In the genomic region with DNA sequence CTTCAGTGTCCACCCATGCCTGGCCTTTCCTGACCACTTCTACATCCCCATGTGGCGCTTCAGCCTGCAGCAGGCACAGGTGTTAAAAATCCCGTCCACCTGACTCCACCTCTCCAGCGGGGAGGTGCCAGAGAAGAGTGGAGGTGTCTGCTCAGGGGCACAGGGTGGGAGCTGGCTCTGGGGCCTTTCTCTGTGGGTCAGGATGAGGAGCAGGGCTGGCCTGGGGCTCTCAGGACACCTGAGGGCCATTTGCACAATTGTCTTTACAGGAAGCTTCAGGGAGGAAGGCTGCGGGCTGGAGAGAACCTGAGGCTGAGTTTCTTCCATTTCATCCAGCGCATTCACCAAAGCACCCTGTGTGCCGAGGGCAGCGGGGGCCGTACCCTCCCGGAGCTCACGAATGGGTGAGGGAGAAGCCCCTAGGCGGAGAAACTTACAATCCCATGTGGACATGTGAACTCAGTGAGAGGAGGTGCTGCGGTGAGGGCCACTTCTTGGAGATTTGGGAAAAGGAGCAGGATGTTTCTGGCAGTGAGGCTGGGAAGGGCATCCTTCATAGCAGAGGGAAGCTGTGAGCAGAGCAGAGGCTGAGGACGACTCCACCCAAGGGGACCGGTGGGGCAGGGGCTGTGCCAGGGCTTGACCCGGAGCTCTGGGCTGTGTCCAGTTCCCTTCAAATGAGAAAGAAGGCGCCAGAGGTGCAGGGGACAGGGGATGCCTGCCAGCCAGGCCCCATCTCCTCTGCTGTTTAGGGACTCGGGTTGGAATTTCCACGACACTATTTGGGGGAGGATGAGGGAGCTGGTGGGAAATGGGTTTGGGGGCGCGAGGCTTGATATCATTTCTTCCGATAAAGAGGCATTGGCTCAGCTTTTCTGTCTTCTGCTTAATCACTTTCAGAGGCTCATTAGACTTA, we compare ENCODE assay signal across 28 cellular contexts.
"Had no signal": no experiment of that assay in that cellular context is flagged by ENCODE, and none has a peak within 500 bp of the region (broad histone marks: within the 10 kb centered on the region; RNA-seq: fewer than 3 reads in every experiment).

No MANE protein-coding gene starts in this region.

- H3K9me3 Mint-ChIP-seq: naive thymus-derived CD8-positive, alpha-beta T cell; type B pancreatic cell had no signal

- H3K4me1 ChIP-seq: left lung, lower lobe of right lung, parathyroid adenoma, testis, uterus had no signal

- H3K27ac Mint-ChIP-seq: naive thymus-derived CD8-positive, alpha-beta T cell; nephron; progenitor cell of endocrine pancreas; stimulated activated naive B cell treated with anti-CD40 and anti-IgM and Interleukin-4, amounts not matched to agents 10 μg/mL and 1 μg/mL and 100 μg/mL, for 72 hours; stimulated activated naive CD8-positive, alpha-beta T cell treated with anti-CD3 and anti-CD28 coated beads, Interleukin-15, Interleukin-2, amounts not matched to agents 100 ng/mL and 50 ng/mL, for 24 hours; type B pancreatic cell had no signal

- ATAC-seq: heart right ventricle; left cardiac atrium; left lung; lower lobe of right lung; naive thymus-derived CD8-positive, alpha-beta T cell; right lobe of liver; stimulated activated naive B cell treated with anti-CD40 and anti-IgM and Interleukin-4, amounts not matched to agents 10 μg/mL and 1 μg/mL and 100 μg/mL, for 72 hours had no signal

- H3K4me1 Mint-ChIP-seq: naive thymus-derived CD8-positive, alpha-beta T cell; stimulated activated naive B cell treated with anti-CD40 and anti-IgM and Interleukin-4, amounts not matched to agents 10 μg/mL and 1 μg/mL and 100 μg/mL, for 72 hours had no signal

- H3K36me3 ChIP-seq: heart right ventricle, left lung, lower lobe of right lung, neutrophil, right atrium auricular region, right lobe of liver, thyroid gland, uterus had no signal

- DNase-seq: heart right ventricle; islet precursor cell; kidney glomerular epithelial cell; left cardiac atrium; left lung; lower lobe of right lung; mammary epithelial cell; mesenchymal stem cell; naive thymus-derived CD8-positive, alpha-beta T cell; occipital lobe; right lobe of liver; stimulated activated CD4-positive, alpha-beta T cell treated with anti-CD3 and anti-CD28 coated beads, Interleukin-12 subunit alpha, Interleukin-12 subunit beta, amount 100 ng/mL, for 4 hours; stimulated activated CD4-positive, alpha-beta T cell treated with anti-CD3 and anti-CD28 coated beads, Interleukin-15, amount 100 ng/mL, for 24 hours; stimulated activated CD4-positive, alpha-beta T cell treated with anti-CD3 and anti-CD28 coated beads, Interleukin-2, amount 100 ng/mL, for 24 hours; stimulated activated CD4-positive, alpha-beta T cell treated with anti-CD3 and anti-CD28 coated beads, Interleukin-4, amount 100 ng/mL, for 1 hour; stimulated activated naive B cell treated with anti-CD40 and anti-IgM and Interleukin-4, amounts not matched to agents 10 μg/mL and 1 μg/mL and 100 μg/mL, for 72 hours; testis; thyroid gland; uterus had no signal

- H3K9ac ChIP-seq: parathyroid adenoma had no signal

- H3K79me2 ChIP-seq: hepatocyte, parathyroid adenoma had no signal

- H3K4me3 ChIP-seq: heart right ventricle, hepatocyte, left lung, lower lobe of right lung, right atrium auricular region, right lobe of liver, smooth muscle cell, testis, thyroid gland, uterus had no signal

- H3K27me3 Mint-ChIP-seq: stimulated activated naive CD8-positive, alpha-beta T cell treated with anti-CD3 and anti-CD28 coated beads, Interleukin-15, Interleukin-2, amounts not matched to agents 100 ng/mL and 50 ng/mL, for 24 hours had no signal

- H2AFZ ChIP-seq: hepatocyte, parathyroid adenoma had no signal

- H3K4me3 Mint-ChIP-seq: naive thymus-derived CD8-positive, alpha-beta T cell; nephron; stimulated activated naive B cell treated with anti-CD40 and anti-IgM and Interleukin-4, amounts not matched to agents 10 μg/mL and 1 μg/mL and 100 μg/mL, for 72 hours; stimulated activated naive CD8-positive, alpha-beta T cell treated with anti-CD3 and anti-CD28 coated beads, Interleukin-15, Interleukin-2, amounts not matched to agents 100 ng/mL and 50 ng/mL, for 24 hours; type B pancreatic cell had no signal

- H3K9me3 ChIP-seq: heart right ventricle, left lung, lower lobe of right lung, neutrophil, right atrium auricular region, right lobe of liver, testis, thyroid gland, uterus had no signal

- H3K36me3 Mint-ChIP-seq: naive thymus-derived CD8-positive, alpha-beta T cell; stimulated activated naive B cell treated with anti-CD40 and anti-IgM and Interleukin-4, amounts not matched to agents 10 μg/mL and 1 μg/mL and 100 μg/mL, for 72 hours; type B pancreatic cell had no signal

- H3K27ac ChIP-seq: heart right ventricle, hepatocyte, left lung, lower lobe of right lung, neutrophil, parathyroid adenoma, right atrium auricular region, right lobe of liver, testis, thyroid gland, uterus had no signal

- H3K4me2 ChIP-seq: hepatocyte, smooth muscle cell had no signal

- H3K27me3 ChIP-seq: hepatocyte, neutrophil, right atrium auricular region, right lobe of liver, testis, thyroid gland, uterus had no signal
